ENCODE assay signal across 11 cellular contexts in the genomic region with DNA sequence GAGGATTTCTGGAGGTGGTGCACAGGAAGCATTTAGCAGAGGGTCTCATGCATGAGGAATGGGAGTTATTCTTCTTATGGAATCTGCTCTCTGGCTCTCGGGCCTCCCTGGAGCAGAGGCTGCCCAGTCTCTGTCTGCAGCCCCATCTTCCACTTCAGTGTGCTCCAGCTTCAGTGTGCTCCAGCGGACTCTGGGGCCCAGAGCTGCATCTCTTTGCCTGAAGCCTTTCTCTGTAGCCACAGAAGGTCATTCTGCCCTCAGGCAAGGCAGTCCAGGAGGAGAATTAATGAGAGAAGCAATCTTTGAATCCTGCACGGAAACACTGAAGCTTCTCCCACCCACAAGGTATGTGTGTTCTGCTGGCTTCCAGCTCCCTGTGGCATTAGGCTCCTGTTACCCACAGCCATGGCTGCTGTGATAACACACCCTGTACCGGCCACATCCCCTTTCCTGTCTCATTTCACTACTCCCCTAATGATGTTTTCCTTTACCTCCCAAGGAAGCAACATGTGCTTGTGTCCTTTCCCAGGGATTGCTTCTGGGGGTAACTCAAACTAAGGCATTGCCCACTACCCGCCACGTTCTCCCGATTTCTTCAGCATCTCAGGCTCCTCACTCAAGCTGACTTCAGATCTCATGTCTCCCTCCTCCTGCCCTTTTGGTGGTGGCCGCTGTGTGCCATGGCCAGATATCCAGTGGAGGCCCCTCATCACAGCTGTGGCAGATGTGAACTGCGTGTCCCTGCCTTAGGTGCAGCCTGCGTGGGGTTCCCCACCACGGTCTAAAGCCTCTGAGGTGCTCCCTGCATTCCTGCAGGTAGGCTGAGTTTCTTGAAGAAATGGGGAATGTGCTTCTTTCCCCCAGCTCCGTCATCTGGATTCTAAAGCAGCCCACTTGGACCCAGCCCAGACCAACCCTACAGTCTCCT.
"Had no signal": no experiment of that assay in that cellular context is flagged by ENCODE, and none has a peak within 500 bp of the region (broad histone marks: within the 10 kb centered on the region; RNA-seq: fewer than 3 reads in every experiment).

No MANE protein-coding gene starts in this region.

- H3K36me3 ChIP-seq: brain microvascular endothelial cell, ovary had no signal

- H3K27me3 ChIP-seq: brain microvascular endothelial cell, ovary, testis had no signal

- DNase-seq: activated T-cell treated with anti-CD3 and anti-CD28 coated beads, Interleukin-2, amount 50 U/mL, for 1 hour; amniotic stem cell; brain microvascular endothelial cell; dermis blood vessel endothelial cell; mammary epithelial cell; naive thymus-derived CD8-positive, alpha-beta T cell; ovary; stimulated activated CD4-positive, alpha-beta T cell treated with anti-CD3 and anti-CD28 coated beads, Interleukin-4, amount 100 ng/mL, for 24 hours; T1000; testis had no signal

- ATAC-seq: activated naive CD4-positive, alpha-beta T cell treated with anti-CD3 and anti-CD28 coated beads, Interleukin-2, amount 50 U/mL, for 72 hours; naive thymus-derived CD8-positive, alpha-beta T cell had no signal

- H3K9me3 ChIP-seq: ovary, testis had no signal

- H3K27ac ChIP-seq: brain microvascular endothelial cell, ovary, testis had no signal

- H3K4me3 ChIP-seq: ovary, testis had no signal
